ENCODE assay signal across 1 cellular context in the genomic region with DNA sequence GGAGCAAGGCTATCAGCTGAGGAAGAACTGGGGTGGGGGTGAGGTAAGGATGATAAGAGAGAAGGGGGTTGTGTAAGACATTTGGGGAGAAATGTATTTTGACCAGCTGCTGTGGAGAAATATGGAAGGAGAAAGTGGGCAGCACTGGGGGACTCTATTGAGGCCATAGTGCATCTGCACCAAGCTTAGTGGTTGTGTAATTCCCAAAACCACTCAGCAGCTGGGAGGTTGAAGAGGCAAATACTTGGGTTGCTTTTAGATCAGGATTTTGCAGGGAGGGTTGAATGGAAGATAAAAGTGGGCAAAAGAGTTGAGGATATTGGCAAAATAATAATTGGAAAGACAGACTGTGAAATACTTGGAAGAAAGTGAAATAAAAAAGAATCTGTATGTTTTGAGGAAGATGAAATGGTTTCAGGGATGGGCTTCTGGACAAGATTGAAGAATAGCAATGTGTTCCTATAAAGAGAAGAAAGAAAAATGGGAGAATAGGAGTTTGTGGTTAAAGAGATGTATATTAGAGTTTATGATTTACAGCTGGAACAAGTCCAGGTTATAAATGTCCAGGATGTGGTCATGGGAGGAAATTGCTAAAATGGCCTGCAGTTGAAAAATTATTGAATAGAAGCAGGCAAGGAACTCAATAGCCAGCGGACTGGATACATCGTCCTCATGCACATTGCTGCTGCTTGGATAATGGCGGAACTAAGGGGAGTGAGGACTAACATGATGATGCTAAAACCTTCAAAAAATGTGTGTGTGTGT.
TF ChIP-seq lines count a peak whose summit lies in the region.

No MANE protein-coding gene starts in this region.

TF ChIP-seq in GM12878, 131 proteins besides CTCF, POLR2A, EP300 and RAD21:
- TF ChIP-seq CEBPB (IDR thresholded peaks at IDR 0.05; ENCODE audit: borderline replicate concordance in 1 of 2, low read depth in 2 of 2, low read length in 2 of 2) (no peak), YY1 (IDR thresholded peaks at IDR 0.05; ENCODE audit: low read depth, low read length) (no peak), CBX3 (IDR thresholded peaks at IDR 0.05; ENCODE audit: borderline replicate concordance, low read depth) (no peak), BCL11A (IDR thresholded peaks at IDR 0.05; ENCODE audit: low read depth, low read length) (no peak), ASH2L (IDR thresholded peaks at IDR 0.05; ENCODE audit: borderline replicate concordance, low read depth) (no peak), DPF2 (IDR thresholded peaks at IDR 0.05) (no peak), CBX5 (IDR thresholded peaks at IDR 0.05; ENCODE audit: low read depth) (no peak), IKZF1 (conservative IDR thresholded peaks at IDR 0.05) (no peak), HDAC6 (IDR thresholded peaks at IDR 0.05; ENCODE audit: unreplicated experiment) (no peak), NFXL1 (IDR thresholded peaks at IDR 0.05; ENCODE audit: borderline replicate concordance) (no peak), STAT3 (IDR thresholded peaks at IDR 0.05; ENCODE audit: low read depth, low read length) (no peak), TCF3 (IDR thresholded peaks at IDR 0.05; ENCODE audit: borderline replicate concordance, insufficient read depth, low read depth, low read length) (no peak), ZBED1 (IDR thresholded peaks at IDR 0.05; ENCODE audit: borderline replicate concordance) (no peak), BRCA1 (IDR thresholded peaks at IDR 0.05; ENCODE audit: low read depth, low read length) (no peak), NBN (IDR thresholded peaks at IDR 0.05) (no peak), ZSCAN29 (IDR thresholded peaks at IDR 0.05) (no peak), FOS (IDR thresholded peaks at IDR 0.05; ENCODE audit: borderline replicate concordance, extremely low read depth, insufficient read length) (no peak)
- TF ChIP-seq, protein P1, sequence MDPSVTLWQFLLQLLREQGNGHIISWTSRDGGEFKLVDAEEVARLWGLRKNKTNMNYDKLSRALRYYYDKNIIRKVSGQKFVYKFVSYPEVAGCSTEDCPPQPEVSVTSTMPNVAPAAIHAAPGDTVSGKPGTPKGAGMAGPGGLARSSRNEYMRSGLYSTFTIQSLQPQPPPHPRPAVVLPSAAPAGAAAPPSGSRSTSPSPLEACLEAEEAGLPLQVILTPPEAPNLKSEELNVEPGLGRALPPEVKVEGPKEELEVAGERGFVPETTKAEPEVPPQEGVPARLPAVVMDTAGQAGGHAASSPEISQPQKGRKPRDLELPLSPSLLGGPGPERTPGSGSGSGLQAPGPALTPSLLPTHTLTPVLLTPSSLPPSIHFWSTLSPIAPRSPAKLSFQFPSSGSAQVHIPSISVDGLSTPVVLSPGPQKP (IDR thresholded peaks at IDR 0.05; ENCODE audit: low read depth, low read length), result no peak
- TF ChIP-seq, protein P2, sequence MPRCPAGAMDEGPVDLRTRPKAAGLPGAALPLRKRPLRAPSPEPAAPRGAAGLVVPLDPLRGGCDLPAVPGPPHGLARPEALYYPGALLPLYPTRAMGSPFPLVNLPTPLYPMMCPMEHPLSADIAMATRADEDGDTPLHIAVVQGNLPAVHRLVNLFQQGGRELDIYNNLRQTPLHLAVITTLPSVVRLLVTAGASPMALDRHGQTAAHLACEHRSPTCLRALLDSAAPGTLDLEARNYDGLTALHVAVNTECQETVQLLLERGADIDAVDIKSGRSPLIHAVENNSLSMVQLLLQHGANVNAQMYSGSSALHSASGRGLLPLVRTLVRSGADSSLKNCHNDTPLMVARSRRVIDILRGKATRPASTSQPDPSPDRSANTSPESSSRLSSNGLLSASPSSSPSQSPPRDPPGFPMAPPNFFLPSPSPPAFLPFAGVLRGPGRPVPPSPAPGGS (IDR thresholded peaks at IDR 0.05; ENCODE audit: borderline replicate concordance, insufficient read depth, low read depth, low read length, poor library complexity, severe bottlenecking), result no peak
- TF ChIP-seq, protein P3, sequence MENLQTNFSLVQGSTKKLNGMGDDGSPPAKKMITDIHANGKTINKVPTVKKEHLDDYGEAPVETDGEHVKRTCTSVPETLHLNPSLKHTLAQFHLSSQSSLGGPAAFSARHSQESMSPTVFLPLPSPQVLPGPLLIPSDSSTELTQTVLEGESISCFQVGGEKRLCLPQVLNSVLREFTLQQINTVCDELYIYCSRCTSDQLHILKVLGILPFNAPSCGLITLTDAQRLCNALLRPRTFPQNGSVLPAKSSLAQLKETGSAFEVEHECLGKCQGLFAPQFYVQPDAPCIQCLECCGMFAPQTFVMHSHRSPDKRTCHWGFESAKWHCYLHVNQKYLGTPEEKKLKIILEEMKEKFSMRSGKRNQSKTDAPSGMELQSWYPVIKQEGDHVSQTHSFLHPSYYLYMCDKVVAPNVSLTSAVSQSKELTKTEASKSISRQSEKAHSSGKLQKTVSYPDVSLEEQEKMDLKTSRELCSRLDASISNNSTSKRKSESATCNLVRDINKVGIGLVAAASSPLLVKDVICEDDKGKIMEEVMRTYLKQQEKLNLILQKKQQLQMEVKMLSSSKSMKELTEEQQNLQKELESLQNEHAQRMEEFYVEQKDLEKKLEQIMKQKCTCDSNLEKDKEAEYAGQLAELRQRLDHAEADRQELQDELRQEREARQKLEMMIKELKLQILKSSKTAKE (IDR thresholded peaks at IDR 0.05; ENCODE audit: low read depth, poor library complexity, severe bottlenecking), result no peak
